In genomic region chr17:56914641-56915263, GRCh38 we compare ENCODE assay signal across 8 cellular contexts. TPM values are rescaled to one million over a fixed set of nuclear protein-coding genes. Genes with fewer than 3 reads are reported as not detected.
DNase-seq lines count a peak whose midpoint lies in the region; ATAC-seq and TF ChIP-seq lines count a peak whose summit lies in the region.

No MANE protein-coding gene starts in this region.

- H3K27me3 ChIP-seq in HL-60 (ENCODE audit: insufficient read depth, poor library complexity, severe bottlenecking) (no peaks in the 10 kb centered on the region), stomach (no peaks in the 10 kb centered on the region)

- ATAC-seq in activated naive CD4-positive, alpha-beta T cell treated with anti-CD3 and anti-CD28 coated beads, Interleukin-2, amount 50 U/mL, for 72 hours = no peak
- ATAC-seq in omental fat pad (ENCODE audit: low FRiP score) (no peak), GM18505 (IDR thresholded peaks at IDR 0.05; ENCODE audit: unreplicated experiment) (no peak)

- no peaks in the 10 kb centered on the region for H3K9me3 ChIP-seq in iPS-18c (ENCODE audit: control insufficient read depth, insufficient read depth, low read length)
- no peaks in the 10 kb centered on the region for H3K9me3 ChIP-seq in stomach

- no peak for TF ChIP-seq EP300 in stomach (IDR thresholded peaks at IDR 0.05)

- peak; percentile 18 for DNase-seq in Ammon's horn (ENCODE audit: low spot score)
- no peak for DNase-seq in HL-60 (ENCODE audit: low read depth in 1 of 2, low spot score in 1 of 2)
- no peak for DNase-seq in activated naive CD4-positive, alpha-beta T cell treated with anti-CD3 and anti-CD28 coated beads, Interleukin-2, amount 50 U/mL, for 72 hours (ENCODE audit: low spot score in 2 of 2)
- DNase-seq in stomach = no peak
- no peak for DNase-seq in omental fat pad (ENCODE audit: low spot score)
- DNase-seq in epidermal melanocyte (ENCODE audit: insufficient read length, low spot score) = no peak

- peak overlapping the region; percentile 99 to 100 for H3K27ac Mint-ChIP-seq in activated naive CD4-positive, alpha-beta T cell treated with anti-CD3 and anti-CD28 coated beads, Interleukin-2, amount 50 U/mL, for 72 hours

- intact Hi-C loops in stomach (cut with DNase I; ENCODE audit: low total_unique reads) = no loop called here

- H3K9me3 Mint-ChIP-seq in activated naive CD4-positive, alpha-beta T cell treated with anti-CD3 and anti-CD28 coated beads, Interleukin-2, amount 50 U/mL, for 72 hours = peaks cover 6 to 11% of the 10 kb centered on the region in 2 donors

- H3K4me1 ChIP-seq in stomach = peaks cover 40 to 58% (median 47%) of the 10 kb centered on the region in 4 donors

- peaks cover 31 to 77% of the 10 kb centered on the region in 2 donors for H3K36me3 Mint-ChIP-seq in activated naive CD4-positive, alpha-beta T cell treated with anti-CD3 and anti-CD28 coated beads, Interleukin-2, amount 50 U/mL, for 72 hours

- TF ChIP-seq CTCF in HL-60 (IDR thresholded peaks at IDR 0.05; ENCODE audit: insufficient read depth, low read length) (no peak), stomach (IDR thresholded peaks at IDR 0.05) (no peak), omental fat pad (IDR thresholded peaks at IDR 0.05) (no peak)

- H3K27ac ChIP-seq in HL-60 (replicated peaks) = peak overlapping the region; percentile 99
- peak overlapping the region; percentile 92 to 98 (median 94) for H3K27ac ChIP-seq in stomach

- WGBS in stomach, 5 donors = 7 to 10% (median 8%) methylated on average over 9 of the region's 9 CpGs

- TF ChIP-seq POLR2A in stomach (IDR thresholded peaks at IDR 0.05) = no peak
- TF ChIP-seq POLR2A in GM18505 (IDR thresholded peaks at IDR 0.05; ENCODE audit: borderline replicate concordance, extremely low read depth, insufficient read depth, insufficient read length) = no peak

- no peaks in the 10 kb centered on the region for H3K36me3 ChIP-seq in stomach

- H3K4me3 ChIP-seq in HL-60 (replicated peaks; ENCODE audit: insufficient read depth, low read length) (peak overlapping the region; percentile 91), iPS-18c (ENCODE audit: insufficient read depth, low read depth, low read length) (peak overlapping the region; percentile 82), stomach (peak overlapping the region; percentile 75 to 92 (median 86))

RNA-seq across cellular contexts. Expression of gene TRIM25, which starts 0.9 kb away (rescaled TPM):
- 100 to 1,000 TPM; 139 to 215 TPM for total RNA-seq in activated naive CD4-positive, alpha-beta T cell treated with anti-CD3 and anti-CD28 coated beads, Interleukin-2, amount 50 U/mL, for 72 hours
- total RNA-seq in stomach (100 to 1,000 TPM in 1 of 5 donors, 10 to 100 TPM in 4; 18.0 to 657 (median 76.7) TPM), omental fat pad (100 to 1,000 TPM in 1 of 4 donors, 10 to 100 TPM in 3; 41.4 to 112 (median 78.6) TPM)
- polyA plus RNA-seq in stomach = 10 to 100 TPM in 2 of 3 donors, 1 to 10 TPM in 1; 7.2 to 11.7 (median 10.0) TPM

RNA-seq across cellular contexts. Expression of gene COIL, which starts 46.1 kb away (rescaled TPM):
- 10 to 100 TPM; 22.6 to 26.1 TPM for total RNA-seq in activated naive CD4-positive, alpha-beta T cell treated with anti-CD3 and anti-CD28 coated beads, Interleukin-2, amount 50 U/mL, for 72 hours
- 10 to 100 TPM in 4 of 5 donors, 1 to 10 TPM in 1; 2.3 to 23.1 (median 16.5) TPM for total RNA-seq in stomach
- 10 to 100 TPM in 1 of 3 donors, 1 to 10 TPM in 2; 7.3 to 10.1 (median 7.6) TPM for polyA plus RNA-seq in stomach
- 10 to 100 TPM in 1 of 4 donors, 1 to 10 TPM in 3; 6.7 to 13.4 (median 9.3) TPM for total RNA-seq in omental fat pad
